ENCODE assay signal across 1 cellular context in the genomic region with DNA sequence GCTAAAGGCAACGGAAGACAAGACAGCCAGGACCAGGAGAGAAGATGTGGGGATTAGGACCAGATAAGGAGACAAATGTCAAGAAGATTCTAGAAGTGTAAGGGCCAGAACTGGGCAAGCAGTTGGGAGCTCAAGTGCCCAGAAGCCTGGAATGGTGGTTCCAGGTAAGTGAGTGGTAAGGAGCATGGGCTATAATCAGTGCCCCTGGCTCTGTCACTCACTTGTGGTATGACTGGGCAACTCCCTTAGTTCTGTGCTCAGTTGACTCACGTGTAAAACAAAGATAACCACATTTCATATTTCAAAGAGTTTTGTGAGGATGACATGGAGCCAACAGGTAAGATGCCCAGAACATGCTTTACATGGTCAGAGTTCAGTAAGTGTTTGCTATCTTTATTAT.
TF ChIP-seq lines count a peak whose summit lies in the region.

No MANE protein-coding gene starts in this region.

TF ChIP-seq in H1, 55 proteins besides CTCF, POLR2A, EP300 and RAD21:
- no peak for TF ChIP-seq TAF7 (optimal IDR thresholded peaks at IDR 0.05; ENCODE audit: borderline replicate concordance, low read depth, low read length)
- no peak for TF ChIP-seq TAF1 (IDR thresholded peaks at IDR 0.05; ENCODE audit: low read depth, low read length)
- TF ChIP-seq TCF12 (IDR thresholded peaks at IDR 0.05; ENCODE audit: low read depth, low read length): no peak
- TF ChIP-seq KDM1A (IDR thresholded peaks at IDR 0.05; ENCODE audit: borderline replicate concordance, low read length): no peak
- TF ChIP-seq CBX5 (IDR thresholded peaks at IDR 0.05; ENCODE audit: low read depth, low read length): no peak
- no peak for TF ChIP-seq SIRT6 (IDR thresholded peaks at IDR 0.05; ENCODE audit: low read length)
